ENCODE assay signal across 19 cellular contexts in the genomic region with DNA sequence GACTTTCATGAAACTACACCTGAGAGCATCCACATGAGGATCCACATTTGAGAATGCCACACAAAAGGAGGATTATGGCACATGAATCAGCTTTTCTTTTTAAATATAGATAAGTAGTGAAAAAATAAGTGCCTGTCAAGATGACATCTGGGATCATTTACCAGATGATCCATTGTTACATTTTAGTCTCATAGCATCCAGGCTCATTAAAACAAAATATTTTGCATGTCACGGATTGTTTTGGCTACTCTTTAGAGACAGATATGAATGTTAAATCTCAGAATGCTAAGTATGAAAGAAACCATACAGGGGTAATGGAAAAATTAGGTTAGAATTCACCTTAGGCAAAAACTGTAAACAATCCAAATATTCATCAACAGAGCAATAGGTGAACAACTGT.
A peak's percentile ranks its signal among the peaks of the same experiment; 100 is the strongest.
DNase-seq lines count a peak whose midpoint lies in the region; ATAC-seq, FAIRE-seq and TF ChIP-seq lines count a peak whose summit lies in the region.
"Had no signal": no experiment of that assay in that cellular context is flagged by ENCODE, and none has a peak within 500 bp of the region (broad histone marks: within the 10 kb centered on the region; RNA-seq: fewer than 3 reads in every experiment).

No MANE protein-coding gene starts in this region.

- intact Hi-C loops in GM12878 (cut with micrococcal nuclease; ENCODE audit: unreplicated experiment) (no loop called here), body of pancreas (cut with DNase I) (no loop called here)

- ATAC-seq in GM12878 (no peak), body of pancreas (no peak)
- ATAC-seq: GM23338, K562 had no signal

- H3K4me1 ChIP-seq in GM12878 (ENCODE audit: control insufficient read depth, insufficient read depth, low read length) = no peaks in the 10 kb centered on the region
- no peaks in the 10 kb centered on the region for H3K4me1 ChIP-seq in body of pancreas
- H3K4me1 ChIP-seq: BLaER1 had no signal

- POLR2A ChIA-PET in GM12878 (lab: Charles Lee) = no interaction called here

- H4K20me1 ChIP-seq in GM12878 (ENCODE audit: control insufficient read depth, insufficient read depth) = no peaks in the 10 kb centered on the region
- H4K20me1 ChIP-seq: BLaER1 had no signal

- SMC1A ChIA-PET in GM12878 (lab: Charles Lee; ENCODE audit: uncharacterized antibody, unreplicated experiment) = no interaction called here

- H3K36me3 Mint-ChIP-seq in mesothelial cell of epicardium = peaks cover 10% of the 10 kb centered on the region
- H3K36me3 Mint-ChIP-seq: CD14-positive monocyte had no signal

- no peaks in the 10 kb centered on the region for H3K79me2 ChIP-seq in GM12878 (ENCODE audit: control insufficient read depth, insufficient read depth, low read length)

- H3K36me3 ChIP-seq in GM12878 (ENCODE audit: control insufficient read depth in 2 of 2, insufficient read depth in 2 of 2, low read length in 1 of 2) (peaks cover 0 to 1% of the 10 kb centered on the region in 2 experiments; a peak in 2 of 4 replicates), body of pancreas (replicated peaks in 1 of 2; ENCODE audit: insufficient read depth in 1 of 2, low read depth in 2 of 2) (peaks cover 0 to 3% of the 10 kb centered on the region in 2 donors)
- H3K36me3 ChIP-seq: BLaER1 had no signal

- no peak overlapping the region for H3K4me2 ChIP-seq in GM12878 (ENCODE audit: control insufficient read depth, insufficient read depth)
- H3K4me2 ChIP-seq: BLaER1, GM23338 had no signal

- TF ChIP-seq EP300 in GM12878 (IDR thresholded peaks at IDR 0.05; ENCODE audit: borderline replicate concordance in 1 of 2, control insufficient read depth in 1 of 2, low read depth in 2 of 2, low read length in 2 of 2) = no peak

- no peak overlapping the region for H3K9ac ChIP-seq in GM12878 (ENCODE audit: control insufficient read depth, insufficient read depth, low read length)
- H3K9ac ChIP-seq: BLaER1 had no signal

- H2AFZ ChIP-seq in GM12878 (ENCODE audit: control insufficient read depth, low read depth, low read length) = no peak overlapping the region
- H2AFZ ChIP-seq: GM23338 had no signal

- WGBS in GM12878 (ENCODE audit: insufficient coverage, insufficient replicate concordance, low lambda C conversion rate, missing lambda C conversion rate) = 72% methylated on average over 1 of the region's 1 CpG
- 79 to 88% methylated on average over 1 of the region's 1 CpG for WGBS in body of pancreas, 2 donors

- CTCF ChIA-PET in GM12878 (lab: Yijun Ruan, JAX) = no interaction called here

- H3K9me3 Mint-ChIP-seq in mesothelial cell of epicardium = peaks cover 4% of the 10 kb centered on the region
- H3K9me3 Mint-ChIP-seq: GM23338 had no signal

- H3K27me3 ChIP-seq in GM12878 (replicated peaks in 1 of 2; ENCODE audit: control insufficient read depth in 2 of 2, insufficient read depth in 2 of 2, low read length in 1 of 2) (no peaks in the 10 kb centered on the region), body of pancreas (no peaks in the 10 kb centered on the region)
- H3K27me3 ChIP-seq: BLaER1 had no signal

- H3K4me1 Mint-ChIP-seq in mesothelial cell of epicardium = peaks cover 52% of the 10 kb centered on the region
- H3K4me1 Mint-ChIP-seq: CD14-positive monocyte had no signal

- RAD21 ChIA-PET in GM12878 (lab: Charles Lee; ENCODE audit: unreplicated experiment) = interaction anchor here (0.8 kb wide), 1 partner anchor 14 kb away, joined by 3 read pairs; no protein-coding TSS in a partner anchor

- no peak overlapping the region for H3K27ac ChIP-seq in GM12878 (ENCODE audit: control insufficient read depth, insufficient read depth)
- no peak overlapping the region for H3K27ac ChIP-seq in body of pancreas
- H3K27ac ChIP-seq: BLaER1 had no signal

- TF ChIP-seq RAD21 in GM12878 (IDR thresholded peaks at IDR 0.05; ENCODE audit: insufficient read depth, low read depth, low read length) = no peak

- no TSS peak for BruUV-seq in GM12878 (replicated peaks; lab: Mats Ljungman, UMichigan)

- H3K9me3 ChIP-seq in GM12878 (replicated peaks; ENCODE audit: control insufficient read depth, insufficient read depth, low read length) = no peaks in the 10 kb centered on the region
- no peaks in the 10 kb centered on the region for H3K9me3 ChIP-seq in body of pancreas
- H3K9me3 ChIP-seq: BLaER1 had no signal

- H3K27ac Mint-ChIP-seq in mesothelial cell of epicardium = peak overlapping the region; percentile 32
- H3K27ac Mint-ChIP-seq: CD14-positive monocyte; CD4-positive, alpha-beta memory T cell; GM23338 had no signal

- in situ Hi-C loops in GM12878 (cut with MboI) = no loop called here

- DNase-seq in GM04503 (ENCODE audit: low read depth) = peak; percentile 37
- DNase-seq in GM12878 (ENCODE audit: low read depth, low spot score) = no peak
- no peak for DNase-seq in mesothelial cell of epicardium (ENCODE audit: low spot score in 2 of 2, unreplicated experiment in 2 of 2)
- no peak for DNase-seq in body of pancreas
- DNase-seq in HTR-8/SVneo (ENCODE audit: insufficient read length, low spot score) = no peak
- DNase-seq in dedifferentiated amniotic fluid mesenchymal stem cell (ENCODE audit: extremely low spot score) = no peak
- DNase-seq: ACHN; CD4-positive, alpha-beta memory T cell; DMS153; DMS79; GDM1; HCEC 1CT; IMR-90 had no signal

- no peaks in the 10 kb centered on the region for H3K27me3 Mint-ChIP-seq in mesothelial cell of epicardium (ENCODE audit: low read depth)
- H3K27me3 Mint-ChIP-seq: CD4-positive, alpha-beta memory T cell had no signal

- TF ChIP-seq POLR2A in GM12878 (IDR thresholded peaks at IDR 0.05; ENCODE audit: low read depth, low read length) (no peak), body of pancreas (IDR thresholded peaks at IDR 0.05) (no peak)

- FAIRE-seq in GM12878 (lab: Jason Lieb, UNC) (peak; percentile 27), HTR-8/SVneo (lab: Jason Lieb, UNC) (no peak)
- FAIRE-seq: A204.1, GM12891, K562 had no signal

- H3K4me3 Mint-ChIP-seq in mesothelial cell of epicardium = no peak overlapping the region
- H3K4me3 Mint-ChIP-seq: CD14-positive monocyte; CD4-positive, alpha-beta memory T cell; GM23338 had no signal

- H3K4me3 ChIP-seq in GM12878 = no peak overlapping the region
- no peak overlapping the region for H3K4me3 ChIP-seq in body of pancreas
- H3K4me3 ChIP-seq: BLaER1, GM23338, K562 had no signal

- TF ChIP-seq CTCF in GM12878 (IDR thresholded peaks at IDR 0.05 in 2 of 3, conservative IDR thresholded peaks at IDR 0.05 in 1 of 3; ENCODE audit: control insufficient read depth in 2 of 3, extremely low read depth in 1 of 3, insufficient read depth in 1 of 3, low read depth in 3 of 3, low read length in 3 of 3) (no peak), mesothelial cell of epicardium (IDR thresholded peaks at IDR 0.05; ENCODE audit: unreplicated experiment) (no peak), body of pancreas (IDR thresholded peaks at IDR 0.05) (no peak)

TF ChIP-seq in GM12878, 131 proteins besides CTCF, POLR2A, EP300 and RAD21 (continues in another document):
- TF ChIP-seq EGR1 (IDR thresholded peaks at IDR 0.05; ENCODE audit: borderline replicate concordance in 1 of 2, low read depth in 2 of 2, low read length in 2 of 2) (no peak), TBL1XR1 (IDR thresholded peaks at IDR 0.05; ENCODE audit: low read depth, low read length) (no peak), ZZZ3 (IDR thresholded peaks at IDR 0.05; ENCODE audit: control insufficient read depth, insufficient read length, low read depth) (no peak), LARP7 (IDR thresholded peaks at IDR 0.05) (no peak), RUNX3 (IDR thresholded peaks at IDR 0.05; ENCODE audit: low read length) (no peak)
- TF ChIP-seq, protein P1, sequence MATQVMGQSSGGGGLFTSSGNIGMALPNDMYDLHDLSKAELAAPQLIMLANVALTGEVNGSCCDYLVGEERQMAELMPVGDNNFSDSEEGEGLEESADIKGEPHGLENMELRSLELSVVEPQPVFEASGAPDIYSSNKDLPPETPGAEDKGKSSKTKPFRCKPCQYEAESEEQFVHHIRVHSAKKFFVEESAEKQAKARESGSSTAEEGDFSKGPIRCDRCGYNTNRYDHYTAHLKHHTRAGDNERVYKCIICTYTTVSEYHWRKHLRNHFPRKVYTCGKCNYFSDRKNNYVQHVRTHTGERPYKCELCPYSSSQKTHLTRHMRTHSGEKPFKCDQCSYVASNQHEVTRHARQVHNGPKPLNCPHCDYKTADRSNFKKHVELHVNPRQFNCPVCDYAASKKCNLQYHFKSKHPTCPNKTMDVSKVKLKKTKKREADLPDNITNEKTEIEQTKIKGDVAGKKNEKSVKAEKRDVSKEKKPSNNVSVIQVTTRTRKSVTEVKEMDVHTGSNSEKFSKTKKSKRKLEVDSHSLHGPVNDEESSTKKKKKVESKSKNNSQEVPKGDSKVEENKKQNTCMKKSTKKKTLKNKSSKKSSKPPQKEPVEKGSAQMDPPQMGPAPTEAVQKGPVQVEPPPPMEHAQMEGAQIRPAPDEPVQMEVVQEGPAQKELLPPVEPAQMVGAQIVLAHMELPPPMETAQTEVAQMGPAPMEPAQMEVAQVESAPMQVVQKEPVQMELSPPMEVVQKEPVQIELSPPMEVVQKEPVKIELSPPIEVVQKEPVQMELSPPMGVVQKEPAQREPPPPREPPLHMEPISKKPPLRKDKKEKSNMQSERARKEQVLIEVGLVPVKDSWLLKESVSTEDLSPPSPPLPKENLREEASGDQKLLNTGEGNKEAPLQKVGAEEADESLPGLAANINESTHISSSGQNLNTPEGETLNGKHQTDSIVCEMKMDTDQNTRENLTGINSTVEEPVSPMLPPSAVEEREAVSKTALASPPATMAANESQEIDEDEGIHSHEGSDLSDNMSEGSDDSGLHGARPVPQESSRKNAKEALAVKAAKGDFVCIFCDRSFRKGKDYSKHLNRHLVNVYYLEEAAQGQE (IDR thresholded peaks at IDR 0.05; ENCODE audit: low read depth, low read length) = no peak
- TF ChIP-seq, protein P2, sequence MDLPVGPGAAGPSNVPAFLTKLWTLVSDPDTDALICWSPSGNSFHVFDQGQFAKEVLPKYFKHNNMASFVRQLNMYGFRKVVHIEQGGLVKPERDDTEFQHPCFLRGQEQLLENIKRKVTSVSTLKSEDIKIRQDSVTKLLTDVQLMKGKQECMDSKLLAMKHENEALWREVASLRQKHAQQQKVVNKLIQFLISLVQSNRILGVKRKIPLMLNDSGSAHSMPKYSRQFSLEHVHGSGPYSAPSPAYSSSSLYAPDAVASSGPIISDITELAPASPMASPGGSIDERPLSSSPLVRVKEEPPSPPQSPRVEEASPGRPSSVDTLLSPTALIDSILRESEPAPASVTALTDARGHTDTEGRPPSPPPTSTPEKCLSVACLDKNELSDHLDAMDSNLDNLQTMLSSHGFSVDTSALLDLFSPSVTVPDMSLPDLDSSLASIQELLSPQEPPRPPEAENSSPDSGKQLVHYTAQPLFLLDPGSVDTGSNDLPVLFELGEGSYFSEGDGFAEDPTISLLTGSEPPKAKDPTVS (IDR thresholded peaks at IDR 0.05; ENCODE audit: low read depth, low read length) = no peak
